10 cellular contexts compared by ENCODE assay signal in the genomic region with DNA sequence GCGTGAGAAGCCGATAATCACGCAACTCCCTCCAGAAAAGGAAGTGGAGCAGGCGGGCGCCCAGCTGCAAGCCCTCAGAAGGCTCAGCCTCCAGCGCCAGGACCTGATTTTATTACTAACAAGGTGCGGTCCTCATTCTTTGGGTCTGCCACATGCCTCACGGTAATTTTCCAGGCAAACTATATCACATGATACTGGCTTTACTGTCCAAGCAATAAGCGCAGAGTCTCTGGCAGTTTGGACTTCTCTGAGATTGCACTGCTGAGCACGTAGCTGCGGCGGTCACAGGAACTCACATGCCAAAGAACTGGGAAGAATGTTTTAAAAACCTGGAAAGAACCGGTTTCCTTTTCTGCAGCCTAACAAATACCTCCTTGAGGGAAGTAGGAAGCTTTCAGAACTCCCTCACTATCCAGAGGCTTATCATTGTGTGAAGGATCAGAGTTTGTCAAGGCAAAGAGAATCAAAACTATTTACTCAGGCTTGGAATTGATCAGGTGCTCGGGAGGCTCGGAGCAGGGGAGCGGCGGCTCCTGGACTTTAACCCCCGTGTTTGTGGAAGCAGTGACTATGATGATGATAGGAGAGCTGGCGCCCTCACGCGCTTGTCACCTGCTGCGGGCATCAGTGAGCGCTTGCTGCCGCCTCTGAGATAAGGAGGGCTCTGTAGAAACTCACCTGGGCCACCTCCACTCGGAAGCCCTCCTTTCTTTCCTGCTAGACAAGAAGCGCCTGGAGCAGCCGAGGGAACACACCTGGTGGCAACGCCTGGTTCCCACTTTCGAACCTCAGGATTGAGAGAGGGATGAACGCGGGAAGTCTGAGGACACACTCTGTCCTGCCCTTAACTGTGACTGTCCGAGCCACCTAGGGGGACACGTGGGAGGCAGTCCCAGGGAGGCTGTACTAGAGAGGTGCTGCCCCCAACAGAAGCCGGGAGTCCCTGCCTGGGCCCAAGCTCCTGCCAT. TPM values are rescaled to one million over a fixed set of nuclear protein-coding genes. Genes with fewer than 3 reads are reported as not detected.
A peak's percentile ranks its signal among the peaks of the same experiment; 100 is the strongest.
DNase-seq lines count a peak whose midpoint lies in the region; ATAC-seq and TF ChIP-seq lines count a peak whose summit lies in the region.
"Had no signal": no experiment of that assay in that cellular context is flagged by ENCODE, and none has a peak within 500 bp of the region (broad histone marks: within the 10 kb centered on the region; RNA-seq: fewer than 3 reads in every experiment).

No MANE protein-coding gene starts in this region.

- ATAC-seq in HG03521 (IDR thresholded peaks at IDR 0.05; ENCODE audit: unreplicated experiment): no peak

- in situ Hi-C loops in G401 (cut with HindIII; ENCODE audit: low sequenced_read_pairs): no loop called here

- peaks cover 35% of the 10 kb centered on the region for H3K4me1 Mint-ChIP-seq in progenitor cell of endocrine pancreas (ENCODE audit: low read depth)

- H3K4me3 ChIP-seq in fibroblast of the aortic adventitia (ENCODE audit: low read depth, low read length) (peak overlapping the region; percentile 37), MG63 (no peak overlapping the region)
- H3K4me3 ChIP-seq: SJSA1 had no signal

- TF ChIP-seq CTCF in fibroblast of the aortic adventitia (IDR thresholded peaks at IDR 0.05; ENCODE audit: insufficient read depth, low read length) (no peak), progenitor cell of endocrine pancreas (IDR thresholded peaks at IDR 0.05; ENCODE audit: unreplicated experiment) (peak; percentile 18)

- H3K27me3 Mint-ChIP-seq in progenitor cell of endocrine pancreas: no peaks in the 10 kb centered on the region

- H3K36me3 ChIP-seq in MG63: no peaks in the 10 kb centered on the region
- H3K36me3 ChIP-seq: SJSA1 had no signal

- H3K27me3 ChIP-seq in MG63: no peaks in the 10 kb centered on the region
- H3K27me3 ChIP-seq: SJSA1 had no signal

- peaks cover 16% of the 10 kb centered on the region for H3K9me3 ChIP-seq in MG63

- peak overlapping the region; percentile 98 for H3K27ac Mint-ChIP-seq in progenitor cell of endocrine pancreas

- H3K9me3 Mint-ChIP-seq in progenitor cell of endocrine pancreas (ENCODE audit: low read depth): peaks cover 28% of the 10 kb centered on the region

- H3K36me3 Mint-ChIP-seq in progenitor cell of endocrine pancreas (ENCODE audit: insufficient read depth): peaks cover 5% of the 10 kb centered on the region

- peak overlapping the region; percentile 59 for H3K4me3 Mint-ChIP-seq in progenitor cell of endocrine pancreas (ENCODE audit: low read depth)

- DNase-seq in ELF-1 (ENCODE audit: low read depth, low spot score) (peak; percentile 42), NOMO-1 treated with DMSO at 0.1 percent for 48 hours (lab: John Stamatoyannopoulos, UW; ENCODE audit: unreplicated experiment) (peak; percentile 34), fibroblast of the aortic adventitia (ENCODE audit: low read depth) (peak; percentile 76), progenitor cell of endocrine pancreas (ENCODE audit: low spot score, unreplicated experiment) (peak; percentile 56), MG63 (no peak), G401 (ENCODE audit: low spot score) (no peak), NCI-H1436 (lab: John Stamatoyannopoulos, UW) (no peak)
- DNase-seq: activated naive CD4-positive, alpha-beta T cell treated with anti-CD3 and anti-CD28 coated beads, Interleukin-2, amount 50 U/mL, for 16 hours had no signal

RNA-seq across cellular contexts. Expression of gene SYNJ2, which starts 27.2 kb away (rescaled TPM):
- 15.2 and 73.6 TPM in 2 replicates for total RNA-seq in fibroblast of the aortic adventitia (ENCODE audit: low replicate concordance)
- 18.9 and 22.2 TPM in 2 replicates for total RNA-seq in progenitor cell of endocrine pancreas
- 21.8 and 35.5 TPM in 2 replicates for total RNA-seq in MG63 (2014; rRNA removed; shearing (Covaris generic); ENCODE audit: low replicate concordance)
- total RNA-seq in G401 (2014; rRNA removed; shearing (Covaris generic)): 12.2 and 16.9 TPM in 2 replicates

Comparison
In these comparisons a context has a peak if more than half of its experiments do, and no peak if none do; other contexts are left out.
1. DNase-seq: peak in ELF-1 (single experiment), NOMO-1 treated with DMSO at 0.1 percent for 48 hours (single experiment), fibroblast of the aortic adventitia (single experiment) and progenitor cell of endocrine pancreas (single experiment); none in MG63 (single experiment), G401 (single experiment) and NCI-H1436 (single experiment).